In the genomic region with DNA sequence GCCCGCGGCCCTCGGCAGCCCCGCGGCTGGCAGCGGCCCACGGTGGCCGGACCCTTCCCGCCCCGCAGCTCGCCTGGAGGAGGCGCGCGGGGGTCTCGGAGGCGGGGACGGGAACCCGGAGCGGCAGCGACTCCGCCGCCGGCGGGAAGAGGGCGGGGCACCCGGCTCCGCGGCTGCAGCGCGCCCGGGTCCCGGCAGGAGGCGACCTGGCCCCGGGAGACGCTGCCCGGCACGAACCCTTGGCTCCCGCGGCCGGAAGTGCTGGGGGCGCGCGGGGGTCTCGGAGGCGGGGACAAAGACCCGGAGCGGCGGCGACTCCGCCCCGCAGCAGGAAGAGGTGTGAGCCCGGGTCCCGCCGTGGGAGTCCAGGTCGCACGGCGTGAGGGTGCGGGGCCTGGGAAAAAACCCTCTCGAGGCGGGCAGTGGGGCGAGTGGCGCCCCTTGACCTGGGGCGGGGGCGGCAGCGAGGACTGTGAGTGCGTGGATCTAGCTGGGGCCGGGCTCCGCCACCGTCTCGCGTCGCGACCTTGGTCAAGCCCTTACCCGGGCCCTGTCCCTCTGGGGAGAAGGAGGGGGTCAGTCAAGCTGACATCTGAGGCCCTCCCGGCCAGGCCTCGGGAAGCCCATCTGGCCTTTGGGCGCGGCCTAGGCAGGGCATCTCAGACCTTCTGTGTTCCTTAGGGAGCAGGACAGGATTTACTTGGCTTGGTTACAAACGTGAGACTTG, we compare ENCODE assay signal across 1 cellular context.
A peak's percentile ranks its signal among the peaks of the same experiment; 100 is the strongest.
TF ChIP-seq lines count a peak whose summit lies in the region.

Gene CIB2 (minus strand): TSS at position 151 of the 727 bp plus-strand sequence. CDS start 230 bp downstream, outside the sequence.

TF ChIP-seq in GM12878, 131 proteins besides CTCF, POLR2A, EP300 and RAD21 (continued from another document):
- TF ChIP-seq, protein P1, sequence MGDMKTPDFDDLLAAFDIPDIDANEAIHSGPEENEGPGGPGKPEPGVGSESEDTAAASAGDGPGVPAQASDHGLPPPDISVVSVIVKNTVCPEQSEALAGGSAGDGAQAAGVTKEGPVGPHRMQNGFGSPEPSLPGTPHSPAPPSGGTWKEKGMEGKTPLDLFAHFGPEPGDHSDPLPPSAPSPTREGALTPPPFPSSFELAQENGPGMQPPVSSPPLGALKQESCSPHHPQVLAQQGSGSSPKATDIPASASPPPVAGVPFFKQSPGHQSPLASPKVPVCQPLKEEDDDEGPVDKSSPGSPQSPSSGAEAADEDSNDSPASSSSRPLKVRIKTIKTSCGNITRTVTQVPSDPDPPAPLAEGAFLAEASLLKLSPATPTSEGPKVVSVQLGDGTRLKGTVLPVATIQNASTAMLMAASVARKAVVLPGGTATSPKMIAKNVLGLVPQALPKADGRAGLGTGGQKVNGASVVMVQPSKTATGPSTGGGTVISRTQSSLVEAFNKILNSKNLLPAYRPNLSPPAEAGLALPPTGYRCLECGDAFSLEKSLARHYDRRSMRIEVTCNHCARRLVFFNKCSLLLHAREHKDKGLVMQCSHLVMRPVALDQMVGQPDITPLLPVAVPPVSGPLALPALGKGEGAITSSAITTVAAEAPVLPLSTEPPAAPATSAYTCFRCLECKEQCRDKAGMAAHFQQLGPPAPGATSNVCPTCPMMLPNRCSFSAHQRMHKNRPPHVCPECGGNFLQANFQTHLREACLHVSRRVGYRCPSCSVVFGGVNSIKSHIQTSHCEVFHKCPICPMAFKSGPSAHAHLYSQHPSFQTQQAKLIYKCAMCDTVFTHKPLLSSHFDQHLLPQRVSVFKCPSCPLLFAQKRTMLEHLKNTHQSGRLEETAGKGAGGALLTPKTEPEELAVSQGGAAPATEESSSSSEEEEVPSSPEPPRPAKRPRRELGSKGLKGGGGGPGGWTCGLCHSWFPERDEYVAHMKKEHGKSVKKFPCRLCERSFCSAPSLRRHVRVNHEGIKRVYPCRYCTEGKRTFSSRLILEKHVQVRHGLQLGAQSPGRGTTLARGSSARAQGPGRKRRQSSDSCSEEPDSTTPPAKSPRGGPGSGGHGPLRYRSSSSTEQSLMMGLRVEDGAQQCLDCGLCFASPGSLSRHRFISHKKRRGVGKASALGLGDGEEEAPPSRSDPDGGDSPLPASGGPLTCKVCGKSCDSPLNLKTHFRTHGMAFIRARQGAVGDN (IDR thresholded peaks at IDR 0.05), result peak; percentile 76; the same call in 1 of the 2 replicates
- TF ChIP-seq PKNOX1 (IDR thresholded peaks at IDR 0.05) (0 out of 2 replicates have a peak, but pooled peaks have one; percentile 16), GATAD2B (conservative IDR thresholded peaks at IDR 0.05; ENCODE audit: low read depth) (peak; percentile 99)
- TF ChIP-seq, protein P2, sequence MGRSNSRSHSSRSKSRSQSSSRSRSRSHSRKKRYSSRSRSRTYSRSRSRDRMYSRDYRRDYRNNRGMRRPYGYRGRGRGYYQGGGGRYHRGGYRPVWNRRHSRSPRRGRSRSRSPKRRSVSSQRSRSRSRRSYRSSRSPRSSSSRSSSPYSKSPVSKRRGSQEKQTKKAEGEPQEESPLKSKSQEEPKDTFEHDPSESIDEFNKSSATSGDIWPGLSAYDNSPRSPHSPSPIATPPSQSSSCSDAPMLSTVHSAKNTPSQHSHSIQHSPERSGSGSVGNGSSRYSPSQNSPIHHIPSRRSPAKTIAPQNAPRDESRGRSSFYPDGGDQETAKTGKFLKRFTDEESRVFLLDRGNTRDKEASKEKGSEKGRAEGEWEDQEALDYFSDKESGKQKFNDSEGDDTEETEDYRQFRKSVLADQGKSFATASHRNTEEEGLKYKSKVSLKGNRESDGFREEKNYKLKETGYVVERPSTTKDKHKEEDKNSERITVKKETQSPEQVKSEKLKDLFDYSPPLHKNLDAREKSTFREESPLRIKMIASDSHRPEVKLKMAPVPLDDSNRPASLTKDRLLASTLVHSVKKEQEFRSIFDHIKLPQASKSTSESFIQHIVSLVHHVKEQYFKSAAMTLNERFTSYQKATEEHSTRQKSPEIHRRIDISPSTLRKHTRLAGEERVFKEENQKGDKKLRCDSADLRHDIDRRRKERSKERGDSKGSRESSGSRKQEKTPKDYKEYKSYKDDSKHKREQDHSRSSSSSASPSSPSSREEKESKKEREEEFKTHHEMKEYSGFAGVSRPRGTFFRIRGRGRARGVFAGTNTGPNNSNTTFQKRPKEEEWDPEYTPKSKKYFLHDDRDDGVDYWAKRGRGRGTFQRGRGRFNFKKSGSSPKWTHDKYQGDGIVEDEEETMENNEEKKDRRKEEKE (IDR thresholded peaks at IDR 0.05), result no peak
